In the genomic region with DNA sequence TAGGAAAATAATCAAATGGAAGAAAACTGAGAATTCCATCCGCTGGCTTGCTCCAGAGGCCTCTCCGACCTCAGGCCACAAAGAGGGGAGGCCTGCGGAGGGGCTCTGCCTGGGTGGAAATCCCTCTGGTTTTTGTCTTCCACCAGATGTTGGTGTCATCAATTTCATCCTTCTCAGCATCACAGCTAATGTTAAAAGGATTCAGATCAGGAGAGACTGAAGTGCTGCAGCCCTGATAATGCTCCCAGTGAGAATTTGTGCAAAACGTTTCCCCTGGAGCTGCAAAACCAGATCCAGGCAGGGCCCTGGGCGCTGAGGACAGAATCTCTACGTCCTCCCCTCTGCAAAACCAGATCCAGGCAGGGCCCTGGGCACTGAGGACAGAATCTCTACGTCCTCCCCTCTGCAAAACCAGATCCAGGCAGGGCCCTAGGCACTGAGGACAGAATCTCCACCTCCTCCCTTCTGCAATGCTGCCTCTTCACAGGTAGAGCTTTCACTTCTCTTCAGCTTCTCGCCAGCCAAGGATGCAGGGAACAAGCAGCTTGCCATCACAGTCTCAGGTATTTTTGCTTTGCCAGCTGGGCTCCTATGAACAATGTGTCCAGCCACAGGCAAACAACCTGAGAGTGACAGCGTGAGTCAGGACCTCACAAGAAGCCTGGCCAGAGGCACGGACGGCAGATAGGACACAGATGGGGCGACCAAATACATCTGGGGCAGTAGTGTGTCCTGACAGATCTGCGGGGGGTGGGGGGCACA, we compare ENCODE assay signal across 15 cellular contexts.
A peak's percentile ranks its signal among the peaks of the same experiment; 100 is the strongest.
DNase-seq lines count a peak whose midpoint lies in the region; ATAC-seq and TF ChIP-seq lines count a peak whose summit lies in the region.
"Had no signal": no experiment of that assay in that cellular context is flagged by ENCODE, and none has a peak within 500 bp of the region (broad histone marks: within the 10 kb centered on the region; RNA-seq: fewer than 3 reads in every experiment).

No MANE protein-coding gene starts in this region.

- peaks cover 12% of the 10 kb centered on the region for H3K4me1 Mint-ChIP-seq in neural crest cell
- H3K4me1 Mint-ChIP-seq: CD8-positive, alpha-beta memory T cell had no signal

- H3K4me3 ChIP-seq in PC-9 (no peak overlapping the region), body of pancreas (no peak overlapping the region)
- H3K4me3 ChIP-seq: BLaER1 had no signal

- peak overlapping the region; percentile 0 for H3K27ac Mint-ChIP-seq in neural crest cell (ENCODE audit: unreplicated experiment)
- H3K27ac Mint-ChIP-seq: CD8-positive, alpha-beta memory T cell; HFFc6 had no signal

- no peaks in the 10 kb centered on the region for H3K79me2 ChIP-seq in PC-9 (ENCODE audit: low read depth)

- H3K4me2 ChIP-seq in PC-9 = peak overlapping the region; percentile 21; the same call in 1 of the 2 replicates
- H3K4me2 ChIP-seq: BLaER1 had no signal

- ATAC-seq in body of pancreas = no peak
- no peak for ATAC-seq in GM19395 (IDR thresholded peaks at IDR 0.05; ENCODE audit: unreplicated experiment)

- no peaks in the 10 kb centered on the region for H3K9me3 Mint-ChIP-seq in neural crest cell
- H3K9me3 Mint-ChIP-seq: CD8-positive, alpha-beta memory T cell had no signal

- H3K36me3 ChIP-seq in PC-9 (ENCODE audit: low read depth) (no peaks in the 10 kb centered on the region), body of pancreas (replicated peaks in 1 of 2; ENCODE audit: insufficient read depth in 1 of 2, low read depth in 2 of 2) (no peaks in the 10 kb centered on the region)
- H3K36me3 ChIP-seq: BLaER1 had no signal

- in situ Hi-C loops in G401 (cut with HindIII; ENCODE audit: low sequenced_read_pairs) = no loop called here

- H3K4me1 ChIP-seq in PC-9 (replicated peaks; ENCODE audit: insufficient read depth) = peaks cover 8% of the 10 kb centered on the region; the same call in 1 of the 2 replicates
- H3K4me1 ChIP-seq in body of pancreas = no peaks in the 10 kb centered on the region
- H3K4me1 ChIP-seq: BLaER1, Caco-2 had no signal

- BruUV-seq in PC-9 (replicated peaks; lab: Mats Ljungman, UMichigan) = no TSS peak

- H3K4me3 Mint-ChIP-seq in neural crest cell = no peak overlapping the region
- H3K4me3 Mint-ChIP-seq: CD8-positive, alpha-beta memory T cell; HFFc6 had no signal

- no peaks in the 10 kb centered on the region for H3K9me2 ChIP-seq in PC-9 (ENCODE audit: insufficient read depth)

- 53 to 59% methylated on average over 11 to 13 of the region's 13 CpGs for WGBS in body of pancreas, 2 donors

- H4K20me1 ChIP-seq in PC-9 (ENCODE audit: insufficient read depth) = no peaks in the 10 kb centered on the region
- H4K20me1 ChIP-seq: BLaER1 had no signal

- CTCF ChIA-PET in PC-9 (lab: Charles Lee) = no interaction called here

- H3K9me3 ChIP-seq in PC-9 (ENCODE audit: insufficient read depth, low read depth) (no peaks in the 10 kb centered on the region), body of pancreas (no peaks in the 10 kb centered on the region)
- H3K9me3 ChIP-seq: BLaER1, Caco-2 had no signal

- H3K36me3 Mint-ChIP-seq in neural crest cell (ENCODE audit: low read depth) = no peaks in the 10 kb centered on the region
- H3K36me3 Mint-ChIP-seq: CD8-positive, alpha-beta memory T cell had no signal

- peaks cover 10% of the 10 kb centered on the region; the same call in 1 of the 2 replicates for H3F3A ChIP-seq in PC-9 (ENCODE audit: insufficient read depth, low read depth)

- no peaks in the 10 kb centered on the region for H3K27me3 Mint-ChIP-seq in neural crest cell (ENCODE audit: low read depth)

- no peak overlapping the region for H2AFZ ChIP-seq in PC-9

- H3K27ac ChIP-seq in PC-9 (no peak overlapping the region), body of pancreas (no peak overlapping the region)
- H3K27ac ChIP-seq: BLaER1 had no signal

- no peak for TF ChIP-seq POLR2A in body of pancreas (IDR thresholded peaks at IDR 0.05)

- POLR2A ChIA-PET in PC-9 (lab: Charles Lee; ENCODE audit: unreplicated experiment) = no interaction called here

- TF ChIP-seq CTCF in PC-9 (conservative IDR thresholded peaks at IDR 0.05) (no peak), neural crest cell (conservative IDR thresholded peaks at IDR 0.05) (no peak), body of pancreas (IDR thresholded peaks at IDR 0.05) (no peak)

- peaks cover 12% of the 10 kb centered on the region; the same call in 1 of the 2 replicates for H3K27me3 ChIP-seq in PC-9 (ENCODE audit: insufficient read depth, low read depth)
- H3K27me3 ChIP-seq in body of pancreas = no peaks in the 10 kb centered on the region
- H3K27me3 ChIP-seq: BLaER1 had no signal

- peak; percentile 82 for DNase-seq in G401 (ENCODE audit: low spot score)
- peak in 1 of 2 experiments; percentile 66 for DNase-seq in PC-9
- peak; percentile 75 for DNase-seq in cerebellar cortex (ENCODE audit: low spot score)
- DNase-seq in neural crest cell (ENCODE audit: low read depth, low spot score) = no peak
- no peak for DNase-seq in body of pancreas
- no peak for DNase-seq in stimulated activated CD4-positive, alpha-beta T cell treated with anti-CD3 and anti-CD28 coated beads, Interleukin-15, amount 100 ng/mL, for 24 hours
- DNase-seq in NCI-H2196 (lab: John Stamatoyannopoulos, UW; ENCODE audit: unreplicated experiment) = no peak
- DNase-seq: Caco-2; CD8-positive, alpha-beta memory T cell; DND-41; GF-D8; HCEC 1CT; HFFc6 had no signal

- intact Hi-C loops in PC-9 (cut with micrococcal nuclease; ENCODE audit: unreplicated experiment) (no loop called here), body of pancreas (cut with DNase I) (no loop called here)

Comparison
In these comparisons a context has a peak if more than half of its experiments do, and no peak if none do; other contexts are left out.
1. DNase-seq: peak in G401 (single experiment) and cerebellar cortex (single experiment); none in neural crest cell (single experiment), body of pancreas (0 of 4), stimulated activated CD4-positive, alpha-beta T cell treated with anti-CD3 and anti-CD28 coated beads, Interleukin-15, amount 100 ng/mL, for 24 hours (single experiment) and NCI-H2196 (single experiment).